In the genomic region with DNA sequence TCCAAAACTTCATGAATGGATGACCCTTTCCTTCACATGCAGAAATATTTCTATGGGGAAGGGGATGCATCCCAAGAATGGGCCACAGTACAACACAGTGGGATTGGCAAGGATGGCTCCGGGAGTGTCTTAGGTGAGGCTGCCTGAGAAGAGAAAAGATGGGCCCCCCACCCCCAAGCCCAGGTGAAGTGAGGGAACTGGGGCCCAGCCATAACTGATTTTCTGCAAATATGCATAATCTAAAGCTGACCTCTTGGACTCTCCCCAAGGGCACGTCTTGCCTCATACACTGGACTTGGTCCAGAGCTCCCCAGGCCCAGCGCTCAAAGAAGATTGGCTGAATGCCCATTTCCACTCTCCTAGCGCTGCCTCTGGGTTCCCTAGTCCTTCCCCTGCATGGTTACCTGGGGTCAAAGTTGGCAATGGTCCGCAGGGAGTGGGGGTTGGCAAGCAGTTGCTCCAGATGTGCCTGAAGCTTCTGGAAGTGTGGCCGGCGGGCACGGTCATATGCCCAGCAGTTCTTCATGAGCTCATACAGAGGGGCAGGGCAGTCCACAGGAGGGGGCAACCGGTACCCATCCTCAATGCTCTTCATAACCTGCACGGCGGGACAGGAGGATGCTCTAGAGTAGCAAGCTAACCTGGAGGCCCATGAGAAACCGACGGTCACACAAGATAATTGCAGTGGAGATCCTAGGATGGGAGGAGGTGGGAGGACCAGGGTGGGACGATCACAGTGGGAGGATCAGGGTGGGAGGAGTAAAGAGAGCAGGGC, we compare ENCODE assay signal across 13 cellular contexts. TPM values are rescaled to one million over a fixed set of nuclear protein-coding genes. Genes with fewer than 3 reads are reported as not detected.
A peak's percentile ranks its signal among the peaks of the same experiment; 100 is the strongest.
DNase-seq lines count a peak whose midpoint lies in the region; ATAC-seq and TF ChIP-seq lines count a peak whose summit lies in the region.
"Had no signal": no experiment of that assay in that cellular context is flagged by ENCODE, and none has a peak within 500 bp of the region (broad histone marks: within the 10 kb centered on the region; RNA-seq: fewer than 3 reads in every experiment).

No MANE protein-coding gene starts in this region.

- TF ChIP-seq POLR2A in Peyer's patch (IDR thresholded peaks at IDR 0.05) (no peak), esophagus squamous epithelium (IDR thresholded peaks at IDR 0.05) (no peak), prostate gland (IDR thresholded peaks at IDR 0.05) (no peak)

- no peak for ATAC-seq in HG02642 (IDR thresholded peaks at IDR 0.05; ENCODE audit: poor library complexity, unreplicated experiment)
- no peak for ATAC-seq in GM21786 (IDR thresholded peaks at IDR 0.05; ENCODE audit: unreplicated experiment)
- ATAC-seq: natural killer cell treated with Interleukin-12 subunit alpha and Interleukin-12 subunit beta and Interleukin-15 and Interleukin-18, amount 100 ng/mL, for 72 hours had no signal

- H2BK5ac ChIP-seq in neuronal stem cell (ENCODE audit: low read length): no peak overlapping the region

- H4K91ac ChIP-seq in neuronal stem cell (ENCODE audit: low read depth, low read length, poor library complexity): no peak overlapping the region

- H3K27me3 ChIP-seq in Peyer's patch (no peaks in the 10 kb centered on the region), esophagus squamous epithelium (no peaks in the 10 kb centered on the region), neuronal stem cell (ENCODE audit: control insufficient read depth in 3 of 3, insufficient read depth in 3 of 3, low read depth in 1 of 3, low read length in 3 of 3) (no peaks in the 10 kb centered on the region), prostate gland (replicated peaks; ENCODE audit: insufficient read depth) (no peaks in the 10 kb centered on the region)

- no peak overlapping the region for H3K4me3 ChIP-seq in Peyer's patch
- no peak overlapping the region for H3K4me3 ChIP-seq in esophagus squamous epithelium
- H3K4me3 ChIP-seq in neuronal stem cell (ENCODE audit: low read length in 2 of 2): peak overlapping the region in 1 of 2 donors; percentile 30
- H3K4me3 ChIP-seq in prostate gland: no peak overlapping the region

- 77 to 82% methylated on average over 12 to 13 of the region's 14 CpGs for WGBS in esophagus squamous epithelium, 2 donors
- WGBS in neuronal stem cell (ENCODE audit: extremely low coverage in 2 of 2, insufficient read length in 2 of 2, insufficient replicate concordance in 1 of 2), 2 donors: no CpG with 5 or more reads among the region's 14 CpGs
- WGBS in prostate gland: 80% methylated on average over 14 of the region's 14 CpGs

- no peak overlapping the region for H3K14ac ChIP-seq in neuronal stem cell (ENCODE audit: low read length)

- no peak overlapping the region for H2AK5ac ChIP-seq in neuronal stem cell (ENCODE audit: low read depth, low read length)

- peaks cover 0 to 57% (median 2%) of the 10 kb centered on the region in 4 donors for H3K4me1 ChIP-seq in Peyer's patch
- peaks cover 29 to 74% (median 30%) of the 10 kb centered on the region in 3 donors for H3K4me1 ChIP-seq in esophagus squamous epithelium
- peaks cover 0 to 3% of the 10 kb centered on the region in 2 donors for H3K4me1 ChIP-seq in neuronal stem cell (ENCODE audit: control insufficient read depth in 2 of 2, insufficient read depth in 1 of 2, low read depth in 1 of 2, low read length in 2 of 2)
- H3K4me1 ChIP-seq in prostate gland (replicated peaks): no peaks in the 10 kb centered on the region

- TF ChIP-seq CTCF in Peyer's patch (IDR thresholded peaks at IDR 0.05) (no peak), esophagus squamous epithelium (IDR thresholded peaks at IDR 0.05) (no peak), prostate gland (IDR thresholded peaks at IDR 0.05) (no peak)

- peak overlapping the region; percentile 72 for H4K8ac ChIP-seq in neuronal stem cell (ENCODE audit: low read depth, low read length)

- no peak overlapping the region for H2BK12ac ChIP-seq in neuronal stem cell (ENCODE audit: low read length)

- H3K4ac ChIP-seq in neuronal stem cell (ENCODE audit: low read length): no peak overlapping the region

- no peak overlapping the region for H3K9ac ChIP-seq in neuronal stem cell (ENCODE audit: low read depth, low read length, poor library complexity)

- peak overlapping the region; percentile 34 for H3K23ac ChIP-seq in neuronal stem cell (ENCODE audit: low read depth, low read length, poor library complexity)

- H3K4me2 ChIP-seq in neuronal stem cell (ENCODE audit: insufficient read depth, low read length, poor library complexity, severe bottlenecking): no peak overlapping the region

- H2BK15ac ChIP-seq in neuronal stem cell (ENCODE audit: low read length): no peak overlapping the region

- peaks cover under 1% of the 10 kb centered on the region for H3K79me1 ChIP-seq in neuronal stem cell (ENCODE audit: low read depth, low read length)

- DNase-seq in EL (peak; percentile 25), Peyer's patch (peak in 2 of 3 donors; percentile 47 to 54), esophagus squamous epithelium (lab: John Stamatoyannopoulos, UW) (no peak), neuronal stem cell (ENCODE audit: low spot score) (no peak), prostate gland (ENCODE audit: low spot score) (no peak)
- DNase-seq in activated effector memory CD4-positive, alpha-beta T cell treated with Interleukin-2 at 50 U/mL for 16 hours: no peak
- DNase-seq: activated CD8-positive, alpha-beta memory T cell treated with anti-CD3 and anti-CD28 coated beads, Interleukin-2, amount 50 U/mL, for 4 hours; MM.1S had no signal

- H3K36me3 ChIP-seq in Peyer's patch (peaks cover 0 to 61% (median 0%) of the 10 kb centered on the region in 3 donors), esophagus squamous epithelium (peaks cover 17 to 100% (median 29%) of the 10 kb centered on the region in 3 donors), neuronal stem cell (replicated peaks in 1 of 2; ENCODE audit: control insufficient read depth in 2 of 2, insufficient read depth in 2 of 2, low read length in 2 of 2) (peaks cover 36 to 49% of the 10 kb centered on the region in 2 donors), prostate gland (peaks cover 0 to 8% of the 10 kb centered on the region in 2 donors)

- H3K18ac ChIP-seq in neuronal stem cell (ENCODE audit: low read length): no peak overlapping the region

- H3K9me3 ChIP-seq in Peyer's patch (no peaks in the 10 kb centered on the region), esophagus squamous epithelium (no peaks in the 10 kb centered on the region), neuronal stem cell (replicated peaks in 1 of 2; ENCODE audit: control insufficient read depth in 2 of 2, insufficient read depth in 1 of 2, low read depth in 1 of 2, low read length in 2 of 2) (no peaks in the 10 kb centered on the region), prostate gland (no peaks in the 10 kb centered on the region)

- H2BK120ac ChIP-seq in neuronal stem cell (ENCODE audit: low read depth, low read length): no peak overlapping the region

- H3K27ac ChIP-seq in Peyer's patch (peak overlapping the region in 1 of 4 donors; percentile 81), esophagus squamous epithelium (peak overlapping the region in 3 of 4 donors; percentile 89 to 100 (median 93)), neuronal stem cell (replicated peaks; ENCODE audit: low read length) (no peak overlapping the region), prostate gland (no peak overlapping the region)

- H2AFZ ChIP-seq in neuronal stem cell (ENCODE audit: low read length): no peak overlapping the region

- intact Hi-C loops in esophagus squamous epithelium (cut with DNase I): no loop called here
- intact Hi-C loops in prostate gland (cut with DNase I): loop anchor here (10.0 kb wide), 1 partner anchor 539 kb away; a partner anchor contains a TSS

RNA-seq across cellular contexts. Expression of a gene that starts 12.3 kb away (rescaled TPM):
- 10 to 100 TPM; 47.0 to 88.0 (median 55.9) TPM for total RNA-seq in Peyer's patch
- 10 to 100 TPM; 40.2 to 78.8 (median 68.6) TPM for total RNA-seq in esophagus squamous epithelium
- polyA plus RNA-seq in neuronal stem cell (2013, experiment 1 of 2): 85.0 TPM
- 85.7 TPM for polyA plus RNA-seq in neuronal stem cell (2013, experiment 2 of 2)
- total RNA-seq in prostate gland: 100 to 1,000 TPM in 1 of 2 donors, 10 to 100 TPM in 1; 55.8 to 256 TPM

RNA-seq across cellular contexts. Expression of a gene that starts 15.2 kb away (rescaled TPM):
- total RNA-seq in Peyer's patch (10 to 100 TPM; 52.5 to 81.3 (median 63.9) TPM), esophagus squamous epithelium (100 to 1,000 TPM in 1 of 4 donors, 10 to 100 TPM in 3; 64.5 to 132 (median 77.4) TPM), prostate gland (10 to 100 TPM; 10.5 to 15.7 TPM)
- polyA plus RNA-seq in neuronal stem cell (2013, experiment 1 of 2): 0.24 TPM
- polyA plus RNA-seq in neuronal stem cell (2013, experiment 2 of 2): 0.15 TPM
- total RNA-seq: NCI-H460 had no signal

RNA-seq across cellular contexts. Expression of a gene that starts 30.9 kb away (rescaled TPM):
- total RNA-seq in Peyer's patch (under 1 TPM in 3 of 4 donors, not detected in 1; 0.66 to 0.83 (median 0.80) TPM), esophagus squamous epithelium (under 1 TPM; 0.09 to 0.76 (median 0.46) TPM), prostate gland (1 to 10 TPM in 1 of 2 donors, under 1 TPM in 1; 0.32 to 1.2 TPM)
- 27.3 TPM for polyA plus RNA-seq in neuronal stem cell (2013, experiment 1 of 2)
- polyA plus RNA-seq in neuronal stem cell (2013, experiment 2 of 2): 26.2 TPM

RNA-seq across cellular contexts. Expression of a gene that starts 49.8 kb away (rescaled TPM):
- total RNA-seq in Peyer's patch (1 to 10 TPM in 1 of 4 donors, not detected in 3; 1.3 TPM), esophagus squamous epithelium (not detected), prostate gland (not detected)
- polyA plus RNA-seq in neuronal stem cell (2013, experiment 1 of 2): not detected
- not detected for polyA plus RNA-seq in neuronal stem cell (2013, experiment 2 of 2)
- total RNA-seq: natural killer cell treated with Interleukin-12 subunit alpha and Interleukin-12 subunit beta and Interleukin-15 and Interleukin-18, amount 100 ng/mL, for 72 hours; NCI-H460 had no signal
- polyA plus RNA-seq: esophagus had no signal

Comparison
In these comparisons a context has a peak if more than half of its experiments do, and no peak if none do; other contexts are left out.
1. DNase-seq: peak in EL (single experiment) and Peyer's patch (2 of 3); none in esophagus squamous epithelium (single experiment), neuronal stem cell (single experiment), activated effector memory CD4-positive, alpha-beta T cell treated with Interleukin-2 at 50 U/mL for 16 hours (single experiment) and prostate gland (single experiment).
2. H3K27ac ChIP-seq: peak in esophagus squamous epithelium (3 of 4); none in neuronal stem cell (single experiment) and prostate gland (0 of 2).